Comparison of ENCODE assay signal across 1 cellular context in genomic region chr19:45137179-45137761, GRCh38.
A peak's percentile ranks its signal among the peaks of the same experiment; 100 is the strongest.
TF ChIP-seq lines count a peak whose summit lies in the region.

No MANE protein-coding gene starts in this region.

TF ChIP-seq in GM12878, 131 proteins besides CTCF, POLR2A, EP300 and RAD21 (continued from another document and continues in another):
- no peak for TF ChIP-seq E4F1 (IDR thresholded peaks at IDR 0.05; ENCODE audit: borderline replicate concordance, partially characterized antibody)
- peak; percentile 91; the same call in 1 of the 2 replicates for TF ChIP-seq TCF12 (IDR thresholded peaks at IDR 0.05; ENCODE audit: low read depth, low read length)
- no peak for TF ChIP-seq ZNF274 (IDR thresholded peaks at IDR 0.05; ENCODE audit: insufficient read depth, insufficient read length)
- TF ChIP-seq SREBF2 (IDR thresholded peaks at IDR 0.05; ENCODE audit: low read length) = no peak
- no peak for TF ChIP-seq TARDBP (IDR thresholded peaks at IDR 0.05; ENCODE audit: borderline replicate concordance)
- no peak for TF ChIP-seq KLF5 (IDR thresholded peaks at IDR 0.05; ENCODE audit: partially characterized antibody)
- TF ChIP-seq YBX1 (IDR thresholded peaks at IDR 0.05) = no peak
- TF ChIP-seq RUNX3 (IDR thresholded peaks at IDR 0.05; ENCODE audit: low read length) = peak; percentile 96
- TF ChIP-seq PAX8 (IDR thresholded peaks at IDR 0.05) = no peak
- no peak for TF ChIP-seq EZH2 (IDR thresholded peaks at IDR 0.05; ENCODE audit: borderline replicate concordance, control insufficient read depth, low read depth, low read length)
- TF ChIP-seq ZNF207 (IDR thresholded peaks at IDR 0.05; ENCODE audit: borderline replicate concordance) = no peak
- no peak for TF ChIP-seq SREBF1 (IDR thresholded peaks at IDR 0.05; ENCODE audit: low read length)
- TF ChIP-seq ZNF24 (IDR thresholded peaks at IDR 0.05) = 0 out of 2 replicates have a peak, but pooled peaks have one; percentile 19
- TF ChIP-seq BACH1 (IDR thresholded peaks at IDR 0.05; ENCODE audit: borderline replicate concordance) = peak; percentile 30; the same call in 1 of the 2 replicates
- TF ChIP-seq MXI1 (IDR thresholded peaks at IDR 0.05; ENCODE audit: low read depth, low read length) = peak; percentile 61; the same call in 1 of the 2 replicates
- TF ChIP-seq ZBED1 (IDR thresholded peaks at IDR 0.05; ENCODE audit: borderline replicate concordance) = no peak
- no peak for TF ChIP-seq HSF1 (IDR thresholded peaks at IDR 0.05; ENCODE audit: low read depth, low read length)
- TF ChIP-seq E2F8 (IDR thresholded peaks at IDR 0.05; ENCODE audit: low read depth, partially characterized antibody) = no peak
- peak; percentile 34; the same call in 1 of the 2 replicates for TF ChIP-seq CREM (IDR thresholded peaks at IDR 0.05; ENCODE audit: low read depth)
- TF ChIP-seq MTA2 (IDR thresholded peaks at IDR 0.05; ENCODE audit: low read depth) = peak; percentile 99
- no peak for TF ChIP-seq NFXL1 (IDR thresholded peaks at IDR 0.05; ENCODE audit: borderline replicate concordance)
- TF ChIP-seq MLLT1 (IDR thresholded peaks at IDR 0.05) = peak; percentile 12
- no peak for TF ChIP-seq REST (IDR thresholded peaks at IDR 0.05; ENCODE audit: low read depth, low read length)
- no peak for TF ChIP-seq IRF3 (IDR thresholded peaks at IDR 0.05)
- no peak for TF ChIP-seq RBBP5 (conservative IDR thresholded peaks at IDR 0.05)
- TF ChIP-seq MEF2B (IDR thresholded peaks at IDR 0.05; ENCODE audit: partially characterized antibody, poor library complexity, severe bottlenecking) = peak; percentile 95
- no peak for TF ChIP-seq JUND (IDR thresholded peaks at IDR 0.05; ENCODE audit: low read depth, low read length)
- no peak for TF ChIP-seq POLR2AphosphoS5 (IDR thresholded peaks at IDR 0.05; ENCODE audit: low read length)
- TF ChIP-seq ZBTB11 (CRISPR knock-in tag; IDR thresholded peaks at IDR 0.05) = no peak
- no peak for TF ChIP-seq ZBTB40 (IDR thresholded peaks at IDR 0.05; ENCODE audit: borderline replicate concordance)
- TF ChIP-seq ZNF622 (IDR thresholded peaks at IDR 0.05) = no peak
- no peak for TF ChIP-seq ZNF217 (IDR thresholded peaks at IDR 0.05)
- no peak; the same call in 1 of the 2 replicates for TF ChIP-seq MTA3 (IDR thresholded peaks at IDR 0.05; ENCODE audit: borderline replicate concordance, low read length)
- TF ChIP-seq E2F4 (IDR thresholded peaks at IDR 0.05; ENCODE audit: low read depth, low read length) = no peak
- no peak for TF ChIP-seq CHD2 (IDR thresholded peaks at IDR 0.05; ENCODE audit: borderline replicate concordance, low read depth, low read length)
- TF ChIP-seq POLR2AphosphoS2 (IDR thresholded peaks at IDR 0.05; ENCODE audit: low read depth, low read length) = 0 out of 2 replicates have a peak, but pooled peaks have one; percentile 23
- TF ChIP-seq NFYA (IDR thresholded peaks at IDR 0.05; ENCODE audit: borderline replicate concordance, low read depth, low read length) = no peak
- TF ChIP-seq TBL1XR1 (IDR thresholded peaks at IDR 0.05; ENCODE audit: low read depth, low read length) = peak; percentile 59; the same call in 1 of the 2 replicates
- no peak for TF ChIP-seq HDAC2 (IDR thresholded peaks at IDR 0.05)
